Comparison of ENCODE assay signal across 20 cellular contexts in the genomic region with DNA sequence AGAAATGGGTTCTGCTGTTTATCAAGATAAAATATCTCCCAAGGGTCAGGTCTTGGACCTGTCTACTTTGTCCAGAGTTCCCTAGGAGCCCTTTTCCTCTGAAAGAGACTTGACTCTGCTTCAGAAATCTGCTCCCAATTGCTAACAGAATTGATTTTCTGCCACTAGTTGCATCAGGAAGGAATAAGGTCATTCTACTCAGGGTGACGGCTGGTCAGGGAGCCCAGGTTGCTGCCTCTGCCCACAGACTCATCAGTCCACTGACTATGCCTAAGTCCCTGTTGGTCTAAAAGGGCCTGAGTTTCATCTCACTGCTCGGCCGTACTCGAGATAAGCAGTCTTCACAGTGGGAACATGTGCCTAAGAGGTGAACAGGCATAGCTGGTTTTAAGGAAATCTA.
A peak's percentile ranks its signal among the peaks of the same experiment; 100 is the strongest.
DNase-seq lines count a peak whose midpoint lies in the region; ATAC-seq and TF ChIP-seq lines count a peak whose summit lies in the region.
"Had no signal": no experiment of that assay in that cellular context is flagged by ENCODE, and none has a peak within 500 bp of the region (broad histone marks: within the 10 kb centered on the region; RNA-seq: fewer than 3 reads in every experiment).

No MANE protein-coding gene starts in this region.

- H3K27me3 ChIP-seq in DND-41 (ENCODE audit: insufficient read depth, low read length, poor library complexity) (no peaks in the 10 kb centered on the region), right lobe of liver (no peaks in the 10 kb centered on the region), sigmoid colon (no peaks in the 10 kb centered on the region)
- H3K27me3 ChIP-seq: BLaER1 had no signal

- H3K4me2 ChIP-seq in DND-41 (ENCODE audit: insufficient read depth, low read length): no peak overlapping the region
- H3K4me2 ChIP-seq: BLaER1, GM23338 had no signal

- no peaks in the 10 kb centered on the region for H4K20me1 ChIP-seq in DND-41 (ENCODE audit: insufficient read depth, low read length)
- H4K20me1 ChIP-seq: BLaER1 had no signal

- peaks cover 39% of the 10 kb centered on the region for H3K36me3 ChIP-seq in DND-41 (ENCODE audit: insufficient read depth, low read length)
- peaks cover 0 to 10% (median 0%) of the 10 kb centered on the region in 4 donors for H3K36me3 ChIP-seq in right lobe of liver
- no peaks in the 10 kb centered on the region for H3K36me3 ChIP-seq in sigmoid colon
- H3K36me3 ChIP-seq: BLaER1 had no signal

- intact Hi-C loops in right lobe of liver (cut with DNase I) (no loop called here), sigmoid colon (cut with DNase I) (no loop called here)

- no peaks in the 10 kb centered on the region for H3K9me3 ChIP-seq in DND-41 (ENCODE audit: insufficient read depth, low read length, severe bottlenecking)
- H3K9me3 ChIP-seq in right lobe of liver: no peaks in the 10 kb centered on the region
- no peaks in the 10 kb centered on the region for H3K9me3 ChIP-seq in sigmoid colon
- H3K9me3 ChIP-seq: BLaER1, Caco-2 had no signal

- no peak for TF ChIP-seq POLR2A in right lobe of liver (IDR thresholded peaks at IDR 0.05)
- TF ChIP-seq POLR2A in sigmoid colon (IDR thresholded peaks at IDR 0.05): no peak

- no peak for ATAC-seq in DND-41 (ENCODE audit: insufficient read depth, low read depth)
- peak; percentile 92 for ATAC-seq in left lobe of liver
- ATAC-seq in right lobe of liver: peak; percentile 83 to 90 (median 86)
- no peak for ATAC-seq in HG02973 (IDR thresholded peaks at IDR 0.05; ENCODE audit: unreplicated experiment)
- ATAC-seq: CD8-positive, alpha-beta T cell; GM12878; GM23338; HCT116 had no signal

- DNase-seq in NCI-H146 (lab: John Stamatoyannopoulos, UW) (peak; percentile 27), NCI-H146 treated with DMSO at 0.1 percent for 48 hours (lab: John Stamatoyannopoulos, UW; ENCODE audit: unreplicated experiment) (no peak), DND-41 (no peak), left lobe of liver (ENCODE audit: low spot score) (peak; percentile 52), right lobe of liver (peak in 2 of 3 donors; percentile 48 to 58), foreskin fibroblast (no peak), sigmoid colon (no peak)
- DNase-seq: Caco-2; CD4-positive, CD25-positive, alpha-beta regulatory T cell; CD8-positive, alpha-beta T cell; DMS153; GDM1; H9 had no signal

- TF ChIP-seq CTCF in DND-41 (IDR thresholded peaks at IDR 0.05; ENCODE audit: borderline replicate concordance, extremely low read depth, low read length, poor library complexity, severe bottlenecking) (no peak), right lobe of liver (IDR thresholded peaks at IDR 0.05) (no peak), foreskin fibroblast (IDR thresholded peaks at IDR 0.05; ENCODE audit: low read depth, low read length) (no peak), sigmoid colon (IDR thresholded peaks at IDR 0.05) (no peak)

- no peak overlapping the region for H2AFZ ChIP-seq in DND-41 (ENCODE audit: low read depth, low read length)
- H2AFZ ChIP-seq: GM23338 had no signal

- peaks cover 11% of the 10 kb centered on the region; the same call in 1 of the 2 replicates for H3K4me1 ChIP-seq in DND-41 (ENCODE audit: insufficient read depth, low read length)
- H3K4me1 ChIP-seq in right lobe of liver: peaks cover 0 to 36% (median 13%) of the 10 kb centered on the region in 4 donors
- no peaks in the 10 kb centered on the region for H3K4me1 ChIP-seq in sigmoid colon
- H3K4me1 ChIP-seq: BLaER1, Caco-2 had no signal

- 33% methylated on average over 1 of the region's 4 CpGs for WGBS in right lobe of liver (ENCODE audit: insufficient coverage, low coverage, low lambda C conversion rate, missing lambda C conversion rate)
- 83 to 91% methylated on average over 4 of the region's 4 CpGs for WGBS in sigmoid colon, 2 donors

- 0 out of 2 replicates have a peak overlapping the region, but pooled peaks have one; percentile 11 for H3K27ac ChIP-seq in DND-41 (ENCODE audit: low read length)
- no peak overlapping the region for H3K27ac ChIP-seq in right lobe of liver
- no peak overlapping the region for H3K27ac ChIP-seq in sigmoid colon
- H3K27ac ChIP-seq: 22Rv1, BLaER1, C4-2B had no signal

- TF ChIP-seq EP300 in sigmoid colon (IDR thresholded peaks at IDR 0.05): no peak

- no peak overlapping the region for H3K9ac ChIP-seq in DND-41 (ENCODE audit: low read depth, low read length)
- H3K9ac ChIP-seq: BLaER1 had no signal

- H3K79me2 ChIP-seq in DND-41 (ENCODE audit: insufficient read depth, low read length): peaks cover 65% of the 10 kb centered on the region

- H3K4me3 ChIP-seq in DND-41 (ENCODE audit: low read depth in 1 of 2, low read length in 2 of 2) (no peak overlapping the region), right lobe of liver (no peak overlapping the region), foreskin fibroblast (ENCODE audit: low read depth in 1 of 2, low read length in 2 of 2) (no peak overlapping the region), sigmoid colon (no peak overlapping the region)
- H3K4me3 ChIP-seq: BLaER1, GM12878, GM23338 had no signal

Comparison
In these comparisons a context has a peak if more than half of its experiments do, and no peak if none do; other contexts are left out.
1. DNase-seq: peak in NCI-H146 (single experiment), left lobe of liver (single experiment) and right lobe of liver (2 of 3); none in NCI-H146 treated with DMSO at 0.1 percent for 48 hours (single experiment), DND-41 (single experiment), foreskin fibroblast (0 of 2) and sigmoid colon (single experiment).
2. ATAC-seq: peak in left lobe of liver (single experiment) and right lobe of liver (4 of 4); none in DND-41 (single experiment) and HG02973 (single experiment).